ENCODE assay signal across 11 cellular contexts in genomic region chr6:118710616-118711015, GRCh38. TPM values are rescaled to one million over a fixed set of nuclear protein-coding genes. Genes with fewer than 3 reads are reported as not detected.
DNase-seq lines count a peak whose midpoint lies in the region; ATAC-seq, FAIRE-seq and TF ChIP-seq lines count a peak whose summit lies in the region.
"Had no signal": no experiment of that assay in that cellular context is flagged by ENCODE, and none has a peak within 500 bp of the region (broad histone marks: within the 10 kb centered on the region; RNA-seq: fewer than 3 reads in every experiment).

No MANE protein-coding gene starts in this region.

- H3K9me3 Mint-ChIP-seq in activated CD4-positive, alpha-beta T cell treated with anti-CD3 and anti-CD28 coated beads, Interleukin-2, amount 10 ng/mL, durations not matched to agents 24 days and 14 days: peaks cover 8% of the 10 kb centered on the region
- no peaks in the 10 kb centered on the region for H3K9me3 Mint-ChIP-seq in central memory CD8-positive, alpha-beta T cell
- H3K9me3 Mint-ChIP-seq in stimulated activated memory B cell treated with anti-CD40 and anti-IgM and Interleukin-4, amounts not matched to agents 10 μg/mL and 1 μg/mL and 100 μg/mL, for 72 hours: no peaks in the 10 kb centered on the region

- no peaks in the 10 kb centered on the region for H3K27me3 Mint-ChIP-seq in activated CD4-positive, alpha-beta T cell treated with anti-CD3 and anti-CD28 coated beads, Interleukin-2, amount 10 ng/mL, durations not matched to agents 24 days and 14 days
- no peaks in the 10 kb centered on the region for H3K27me3 Mint-ChIP-seq in central memory CD8-positive, alpha-beta T cell
- no peaks in the 10 kb centered on the region for H3K27me3 Mint-ChIP-seq in stimulated activated memory B cell treated with anti-CD40 and anti-IgM and Interleukin-4, amounts not matched to agents 10 μg/mL and 1 μg/mL and 100 μg/mL, for 72 hours

- H3K36me3 Mint-ChIP-seq in activated CD4-positive, alpha-beta T cell treated with anti-CD3 and anti-CD28 coated beads, Interleukin-2, amount 10 ng/mL, durations not matched to agents 24 days and 14 days (ENCODE audit: low read depth): peaks cover 19% of the 10 kb centered on the region
- peaks cover 24% of the 10 kb centered on the region for H3K36me3 Mint-ChIP-seq in central memory CD8-positive, alpha-beta T cell (ENCODE audit: insufficient read depth)
- H3K36me3 Mint-ChIP-seq in stimulated activated memory B cell treated with anti-CD40 and anti-IgM and Interleukin-4, amounts not matched to agents 10 μg/mL and 1 μg/mL and 100 μg/mL, for 72 hours: no peaks in the 10 kb centered on the region

- no peak for ATAC-seq in central memory CD8-positive, alpha-beta T cell (replicated peaks; ENCODE audit: extremely low read depth, poor library complexity, severe bottlenecking)
- no peak for ATAC-seq in stimulated activated memory B cell treated with anti-CD40 and anti-IgM and Interleukin-4, amounts not matched to agents 10 μg/mL and 1 μg/mL and 100 μg/mL, for 72 hours
- no peak for ATAC-seq in GM18907 (IDR thresholded peaks at IDR 0.05; ENCODE audit: unreplicated experiment)

- intact Hi-C loops in activated CD4-positive, alpha-beta T cell treated with anti-CD3 and anti-CD28 coated beads, Interleukin-2, amount 10 ng/mL, durations not matched to agents 24 days and 14 days (cut with micrococcal nuclease): loop anchor here (1.0 to 10.0 kb wide), 9 partner anchors 14 to 634 kb away; partner anchors contain the start of genes ASF1A, CEP85L and MAN1A1

- TF ChIP-seq CTCF in D721Med (IDR thresholded peaks at IDR 0.05; ENCODE audit: insufficient read depth, missing control alignments): no peak

- no peak for FAIRE-seq in D721Med (lab: Jason Lieb, UNC)

- in situ Hi-C loops in SK-MEL-5 (cut with HindIII; ENCODE audit: low pct_unique_long_range_greater_than_20kb, low sequenced_read_pairs): no loop called here

- peak overlapping the region; percentile 90 for H3K4me3 Mint-ChIP-seq in activated CD4-positive, alpha-beta T cell treated with anti-CD3 and anti-CD28 coated beads, Interleukin-2, amount 10 ng/mL, durations not matched to agents 24 days and 14 days
- H3K4me3 Mint-ChIP-seq in central memory CD8-positive, alpha-beta T cell: no peak overlapping the region
- no peak overlapping the region for H3K4me3 Mint-ChIP-seq in stimulated activated memory B cell treated with anti-CD40 and anti-IgM and Interleukin-4, amounts not matched to agents 10 μg/mL and 1 μg/mL and 100 μg/mL, for 72 hours

- H3K27ac Mint-ChIP-seq in activated CD4-positive, alpha-beta T cell treated with anti-CD3 and anti-CD28 coated beads, Interleukin-2, amount 10 ng/mL, durations not matched to agents 24 days and 14 days: peak overlapping the region; percentile 92
- peak overlapping the region; percentile 7 for H3K27ac Mint-ChIP-seq in central memory CD8-positive, alpha-beta T cell (ENCODE audit: low read depth)
- H3K27ac Mint-ChIP-seq in stimulated activated memory B cell treated with anti-CD40 and anti-IgM and Interleukin-4, amounts not matched to agents 10 μg/mL and 1 μg/mL and 100 μg/mL, for 72 hours: peak overlapping the region; percentile 96

- H3K4me1 Mint-ChIP-seq in activated CD4-positive, alpha-beta T cell treated with anti-CD3 and anti-CD28 coated beads, Interleukin-2, amount 10 ng/mL, durations not matched to agents 24 days and 14 days: peaks cover 62% of the 10 kb centered on the region
- H3K4me1 Mint-ChIP-seq in central memory CD8-positive, alpha-beta T cell: peaks cover 52% of the 10 kb centered on the region
- peaks cover 48% of the 10 kb centered on the region for H3K4me1 Mint-ChIP-seq in stimulated activated memory B cell treated with anti-CD40 and anti-IgM and Interleukin-4, amounts not matched to agents 10 μg/mL and 1 μg/mL and 100 μg/mL, for 72 hours

- DNase-seq in activated CD4-positive, alpha-beta T cell treated with anti-CD3 and anti-CD28 coated beads, Interleukin-2, amount 10 ng/mL, durations not matched to agents 24 days and 14 days: peak; percentile 69
- no peak for DNase-seq in activated CD4-positive, alpha-beta T cell treated with anti-CD3 and anti-CD28 coated beads, Interleukin-2, amount 50 U/mL, for 4 hours
- DNase-seq in SK-MEL-5 (ENCODE audit: low read depth, low spot score): peak; percentile 69
- no peak for DNase-seq in central memory CD8-positive, alpha-beta T cell (ENCODE audit: low spot score in 2 of 2)
- no peak for DNase-seq in D721Med (ENCODE audit: insufficient read length, low spot score)
- no peak for DNase-seq in HT-29 (ENCODE audit: low spot score)
- DNase-seq: NCI-H1105, NCI-H82, retina had no signal

RNA-seq across cellular contexts. Expression of gene CEP85L, which starts 59.2 kb away (rescaled TPM):
- total RNA-seq in activated CD4-positive, alpha-beta T cell treated with anti-CD3 and anti-CD28 coated beads, Interleukin-2, amount 10 ng/mL, durations not matched to agents 24 days and 14 days: 42.3 and 42.7 TPM in 2 replicates
- 12.1 and 16.5 TPM in 2 replicates for total RNA-seq in SK-MEL-5 (2014; rRNA removed; shearing (Covaris generic))
- polyA plus RNA-seq in SK-MEL-5 (2015; cell fraction: cytosol; rRNA removed): 4.7 and 9.4 TPM in 2 replicates
- polyA plus RNA-seq in SK-MEL-5 (2015; cell fraction: nucleus; rRNA removed): 95.9 and 119 TPM in 2 replicates
- total RNA-seq in HT-29 (2014; rRNA removed; shearing (Covaris generic)): 0.05 and 0.13 TPM in 2 replicates

Comparison
In these comparisons a context has a peak if more than half of its experiments do, and no peak if none do; other contexts are left out.
1. DNase-seq: peak in activated CD4-positive, alpha-beta T cell treated with anti-CD3 and anti-CD28 coated beads, Interleukin-2, amount 10 ng/mL, durations not matched to agents 24 days and 14 days (single experiment) and SK-MEL-5 (single experiment); none in activated CD4-positive, alpha-beta T cell treated with anti-CD3 and anti-CD28 coated beads, Interleukin-2, amount 50 U/mL, for 4 hours (0 of 2), central memory CD8-positive, alpha-beta T cell (0 of 2), D721Med (single experiment) and HT-29 (single experiment).
2. H3K27ac Mint-ChIP-seq: peak in every context shown above with its lines; median percentile 96 in stimulated activated memory B cell treated with anti-CD40 and anti-IgM and Interleukin-4, amounts not matched to agents 10 μg/mL and 1 μg/mL and 100 μg/mL, for 72 hours; 92 in activated CD4-positive, alpha-beta T cell treated with anti-CD3 and anti-CD28 coated beads, Interleukin-2, amount 10 ng/mL, durations not matched to agents 24 days and 14 days; 7 in central memory CD8-positive, alpha-beta T cell.
3. RNA of gene CEP85L, which starts 59.2 kb away (total RNA-seq): 42.3 to 42.7 TPM in activated CD4-positive, alpha-beta T cell treated with anti-CD3 and anti-CD28 coated beads, Interleukin-2, amount 10 ng/mL, durations not matched to agents 24 days and 14 days and 12.1 to 16.5 TPM in SK-MEL-5; 0.05 to 0.13 TPM in HT-29; every median in the first group is over 10 times any median in the second.